Comparison of ENCODE assay signal across 17 cellular contexts in the genomic region with DNA sequence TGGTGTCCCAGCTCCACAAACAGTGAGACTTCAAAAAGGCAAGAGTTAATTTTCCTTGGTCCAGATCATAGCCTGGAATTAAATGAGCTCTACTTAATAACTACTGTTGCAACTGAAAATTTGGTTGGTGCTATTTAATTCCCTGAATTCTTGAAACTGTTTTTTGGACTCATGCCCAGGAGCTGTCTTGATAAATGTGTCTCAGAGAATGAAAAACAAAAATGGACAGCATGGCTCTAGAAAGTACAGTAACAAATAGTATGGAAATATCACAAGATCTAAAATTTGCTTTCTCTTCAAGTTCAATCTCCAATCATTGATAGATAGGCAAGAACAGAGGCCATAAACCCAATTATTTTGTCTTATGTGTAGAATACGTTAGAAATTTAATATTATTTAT. TPM values are rescaled to one million over a fixed set of nuclear protein-coding genes. Genes with fewer than 3 reads are reported as not detected.
DNase-seq lines count a peak whose midpoint lies in the region; ATAC-seq, FAIRE-seq and TF ChIP-seq lines count a peak whose summit lies in the region.
"Had no signal": no experiment of that assay in that cellular context is flagged by ENCODE, and none has a peak within 500 bp of the region (broad histone marks: within the 10 kb centered on the region; RNA-seq: fewer than 3 reads in every experiment).

No MANE protein-coding gene starts in this region.

- peak; percentile 4 for FAIRE-seq in endometrium (lab: Jason Lieb, UNC)
- FAIRE-seq: GM12892, islet of Langerhans, RCC 7860 had no signal

- no peak for TF ChIP-seq CTCF in omental fat pad (IDR thresholded peaks at IDR 0.05)

- in situ Hi-C loops in G401 (cut with HindIII; ENCODE audit: low sequenced_read_pairs) = no loop called here

- DNase-seq in G401 (ENCODE audit: low spot score) (peak; percentile 12), NCI-H69 (lab: John Stamatoyannopoulos, UW) (peak; percentile 46), omental fat pad (ENCODE audit: low spot score) (no peak), substantia nigra (lab: John Stamatoyannopoulos, UW) (no peak)
- no peak for DNase-seq in stimulated activated CD4-positive, alpha-beta T cell treated with anti-CD3 and anti-CD28 coated beads, Interleukin-2, amount 100 ng/mL, for 48 hours
- DNase-seq: activated CD4-positive, alpha-beta T cell treated with anti-CD3 and anti-CD28 coated beads, Interleukin-2, amount 10 ng/mL, durations not matched to agents 24 days and 14 days; activated T-cell treated with anti-CD3 and anti-CD28 coated beads, Interleukin-2, amount 50 U/mL, for 4 hours; NCI-H510A; stimulated activated CD4-positive, alpha-beta T cell treated with anti-CD3 and anti-CD28 coated beads, Interleukin-1b, Interleukin-23, amount 100 ng/mL, for 48 hours; stimulated activated CD8-positive, alpha-beta memory T cell treated with anti-CD3 and anti-CD28 coated beads, Interleukin-4, amount 100 ng/mL, for 48 hours had no signal

- H3K27ac ChIP-seq in substantia nigra (ENCODE audit: low read depth, low read length, poor library complexity, severe bottlenecking) = no peak overlapping the region
- H3K27ac ChIP-seq: C4-2B, gastroesophageal sphincter had no signal

- ATAC-seq in omental fat pad (ENCODE audit: low FRiP score) (peak; percentile 57), esophagus mucosa (no peak)
- ATAC-seq: activated T-cell treated with anti-CD3 and anti-CD28 coated beads, Interleukin-2, amount 50 U/mL, for 4 hours; gastroesophageal sphincter had no signal

RNA-seq across cellular contexts. Expression of a gene that starts 42.5 kb away (rescaled TPM):
- total RNA-seq in G401 (2014; rRNA removed; shearing (Covaris generic)) = 91.0 and 93.8 TPM in 2 replicates
- total RNA-seq in omental fat pad = 100 to 1,000 TPM in 2 of 4 donors, 10 to 100 TPM in 2; 43.5 to 318 (median 153) TPM
- total RNA-seq in esophagus mucosa = 7.1 TPM

Comparison
In these comparisons a context has a peak if more than half of its experiments do, and no peak if none do; other contexts are left out.
1. DNase-seq: peak in G401 (single experiment) and NCI-H69 (single experiment); none in omental fat pad (single experiment), substantia nigra (0 of 49) and stimulated activated CD4-positive, alpha-beta T cell treated with anti-CD3 and anti-CD28 coated beads, Interleukin-2, amount 100 ng/mL, for 48 hours (0 of 2).